16 cellular contexts compared by ENCODE assay signal in genomic region chr2:158685646-158686045, GRCh38.
"Had no signal": no experiment of that assay in that cellular context is flagged by ENCODE, and none has a peak within 500 bp of the region (broad histone marks: within the 10 kb centered on the region; RNA-seq: fewer than 3 reads in every experiment).

No MANE protein-coding gene starts in this region.

- H3K27me3 Mint-ChIP-seq: activated CD4-positive, alpha-beta memory T cell treated with anti-CD3 and anti-CD28 coated beads, Interleukin-2, amount 10 ng/mL, durations not matched to agents 7 days and 5 days; dendritic cell treated with granulocyte-macrophage colony-stimulating factor and Interleukin-4, amounts not matched to agents 40 ng/mL and 50 ng/mL, for 4 days had no signal

- DNase-seq: activated CD4-positive, alpha-beta memory T cell treated with anti-CD3 and anti-CD28 coated beads, Interleukin-2, amount 10 ng/mL, durations not matched to agents 7 days and 5 days; activated CD4-positive, alpha-beta T cell treated with anti-CD3 and anti-CD28 coated beads for 4 hours; activated effector memory CD4-positive, alpha-beta T cell treated with Interleukin-2 at 50 U/mL for 16 hours; activated T-cell treated with anti-CD3 and anti-CD28 coated beads, Interleukin-2, amount 50 U/mL, for 4 hours; effector memory CD4-positive, alpha-beta T cell; islet precursor cell; mesenchymal stem cell; natural killer cell; stimulated activated naive CD8-positive, alpha-beta T cell treated with anti-CD3 and anti-CD28 coated beads, Interleukin-15, Interleukin-2, amounts not matched to agents 100 U/mL and 50 U/mL, for 24 hours; T-helper 2 cell; trophoblast cell had no signal

- H3K27ac ChIP-seq: suprapubic skin had no signal

- H3K4me1 Mint-ChIP-seq: activated CD4-positive, alpha-beta memory T cell treated with anti-CD3 and anti-CD28 coated beads, Interleukin-2, amount 10 ng/mL, durations not matched to agents 7 days and 5 days; natural killer cell had no signal

- H3K9me3 Mint-ChIP-seq: activated CD4-positive, alpha-beta memory T cell treated with anti-CD3 and anti-CD28 coated beads, Interleukin-2, amount 10 ng/mL, durations not matched to agents 7 days and 5 days; activated naive CD4-positive, alpha-beta T cell treated with anti-CD3 and anti-CD28 coated beads, Interleukin-2, amount 50 U/mL, for 72 hours; activated T-cell treated with anti-CD3 and anti-CD28 coated beads, Interleukin-2, amount 50 U/mL, for 4 hours; dendritic cell treated with granulocyte-macrophage colony-stimulating factor and Interleukin-4, amounts not matched to agents 40 ng/mL and 50 ng/mL, for 4 days; natural killer cell had no signal

- ATAC-seq: activated naive CD4-positive, alpha-beta T cell treated with anti-CD3 and anti-CD28 coated beads, Interleukin-2, amount 50 U/mL, for 72 hours; activated T-cell treated with anti-CD3 and anti-CD28 coated beads, Interleukin-2, amount 50 U/mL, for 4 hours; natural killer cell; stimulated activated naive CD8-positive, alpha-beta T cell treated with anti-CD3 and anti-CD28 coated beads, Interleukin-15, Interleukin-2, amounts not matched to agents 100 U/mL and 50 U/mL, for 24 hours; WTC11 had no signal

- H3K36me3 Mint-ChIP-seq: natural killer cell had no signal

- H3K4me3 ChIP-seq: smooth muscle cell, suprapubic skin had no signal

- H3K27me3 ChIP-seq: suprapubic skin had no signal

- H3K4me3 Mint-ChIP-seq: activated CD4-positive, alpha-beta memory T cell treated with anti-CD3 and anti-CD28 coated beads, Interleukin-2, amount 10 ng/mL, durations not matched to agents 7 days and 5 days; activated T-cell treated with anti-CD3 and anti-CD28 coated beads, Interleukin-2, amount 50 U/mL, for 4 hours; dendritic cell treated with granulocyte-macrophage colony-stimulating factor and Interleukin-4, amounts not matched to agents 40 ng/mL and 50 ng/mL, for 4 days; natural killer cell; WTC11 had no signal

- H3K27ac Mint-ChIP-seq: activated CD4-positive, alpha-beta memory T cell treated with anti-CD3 and anti-CD28 coated beads, Interleukin-2, amount 10 ng/mL, durations not matched to agents 7 days and 5 days; activated naive CD4-positive, alpha-beta T cell treated with anti-CD3 and anti-CD28 coated beads, Interleukin-2, amount 50 U/mL, for 72 hours; dendritic cell treated with granulocyte-macrophage colony-stimulating factor and Interleukin-4, amounts not matched to agents 40 ng/mL and 50 ng/mL, for 4 days; natural killer cell; WTC11 had no signal

- H3K9me3 ChIP-seq: suprapubic skin had no signal
